ENCODE assay signal across 20 cellular contexts in the genomic region with DNA sequence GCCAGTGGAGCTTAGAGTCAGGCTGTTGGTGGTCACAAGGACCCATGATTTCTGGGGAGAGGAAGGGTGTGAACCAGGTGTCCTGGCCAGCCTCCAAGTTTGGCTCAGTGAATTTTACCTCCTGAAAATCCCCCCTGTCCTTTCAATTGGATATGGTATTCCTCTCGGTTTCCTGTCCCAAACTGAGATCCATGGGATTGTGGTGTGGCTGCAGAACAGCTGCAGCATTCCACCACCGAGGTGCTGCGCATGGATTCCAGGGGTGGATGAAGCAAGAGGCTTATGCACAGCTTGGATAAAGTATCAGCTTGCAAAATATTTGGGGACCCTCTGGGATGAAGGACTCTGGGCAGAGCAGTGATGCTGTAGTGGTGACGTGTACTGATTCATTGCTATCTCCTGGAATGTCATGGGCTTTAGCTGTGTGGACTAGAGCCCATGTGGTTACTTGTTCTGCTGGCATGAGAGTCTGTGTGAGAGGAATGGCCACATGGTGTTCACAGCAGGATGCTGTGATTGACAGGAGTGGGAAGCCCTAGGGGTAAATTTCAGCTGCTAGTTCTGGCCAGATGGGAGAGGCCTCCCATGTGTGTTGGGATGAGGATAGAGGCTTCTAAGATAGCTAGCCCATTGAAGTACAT.
DNase-seq lines count a peak whose midpoint lies in the region; ATAC-seq lines count a peak whose summit lies in the region.
"Had no signal": no experiment of that assay in that cellular context is flagged by ENCODE, and none has a peak within 500 bp of the region (broad histone marks: within the 10 kb centered on the region; RNA-seq: fewer than 3 reads in every experiment).

No MANE protein-coding gene starts in this region.

- DNase-seq in NCI-H1417 (lab: John Stamatoyannopoulos, UW) (peak in 2 of 3 experiments; percentile 7 to 62), NCI-H1417 treated with DMSO at 0.1 percent for 48 hours (lab: John Stamatoyannopoulos, UW) (no peak), NCI-H69 (lab: John Stamatoyannopoulos, UW) (peak; percentile 68), foreskin melanocyte (peak; percentile 35), smooth muscle cell of the brain vasculature (ENCODE audit: low read depth, low spot score) (peak; percentile 81)
- DNase-seq: activated CD4-positive, alpha-beta memory T cell treated with anti-CD3 and anti-CD28 coated beads, Interleukin-2, amount 10 ng/mL, durations not matched to agents 7 days and 5 days; activated CD4-positive, CD25-positive, alpha-beta regulatory T cell; activated naive CD4-positive, alpha-beta T cell; activated T-cell treated with anti-CD3 and anti-CD28 coated beads, Interleukin-2, amount 50 U/mL, for 24 hours; central memory CD4-positive, alpha-beta T cell; mesenchymal stem cell; natural killer cell; NCI-H1930; NCI-H345; NK-92 treated with Interleukin-12 subunit alpha and Interleukin-12 subunit beta, amount 100 ng/mL, for 24 hours; tibial artery had no signal

- ATAC-seq in HG02938 (IDR thresholded peaks at IDR 0.05; ENCODE audit: unreplicated experiment): no peak
- no peak for ATAC-seq in HG03460 (IDR thresholded peaks at IDR 0.05; ENCODE audit: unreplicated experiment)
- no peak for ATAC-seq in HG03521 (IDR thresholded peaks at IDR 0.05; ENCODE audit: unreplicated experiment)
- ATAC-seq: gastroesophageal sphincter, natural killer cell had no signal
